ENCODE assay signal across 12 cellular contexts in the genomic region with DNA sequence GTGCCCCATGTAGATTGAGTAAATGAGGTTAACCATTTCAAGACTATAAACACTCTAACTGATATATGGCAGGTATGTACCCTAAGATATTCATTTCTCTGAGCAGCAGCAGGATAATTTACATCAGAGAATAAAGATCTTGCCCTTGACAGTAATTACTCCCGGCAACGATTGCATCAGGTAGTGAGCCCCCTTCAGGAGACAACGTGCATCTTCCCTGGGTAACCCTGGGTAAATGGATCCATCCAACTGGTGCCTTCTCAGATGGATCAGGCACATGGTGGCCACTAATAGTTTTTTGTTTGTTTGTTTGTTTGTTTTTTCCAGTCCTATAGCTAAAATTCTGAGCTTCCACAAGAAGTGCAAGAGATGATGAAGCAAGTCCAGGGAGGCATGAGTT.
DNase-seq lines count a peak whose midpoint lies in the region; ATAC-seq, FAIRE-seq and TF ChIP-seq lines count a peak whose summit lies in the region.
"Had no signal": no experiment of that assay in that cellular context is flagged by ENCODE, and none has a peak within 500 bp of the region (broad histone marks: within the 10 kb centered on the region; RNA-seq: fewer than 3 reads in every experiment).

No MANE protein-coding gene starts in this region.

- no peaks in the 10 kb centered on the region for H4K20me1 ChIP-seq in K562 (replicated peaks; ENCODE audit: control insufficient read depth, insufficient read depth, low read length)

- no TSS peak for BruUV-seq in K562 (replicated peaks; lab: Mats Ljungman, UMichigan)

- DNase-seq in BE2C (peak; percentile 12), HL-60 (ENCODE audit: low read depth in 1 of 2, low spot score in 1 of 2) (peak in 1 of 2 experiments; percentile 31), K562 (ENCODE audit: extremely low read depth in 1 of 4, low spot score in 3 of 4) (peak in 1 of 4 experiments; percentile 3), aorta (no peak), NCI-H1930 (lab: John Stamatoyannopoulos, UW) (no peak)
- DNase-seq: activated CD4-positive, alpha-beta T cell treated with anti-CD3 and anti-CD28 coated beads for 48 hours; stimulated activated CD4-positive, alpha-beta T cell treated with anti-CD3 and anti-CD28 coated beads, Interleukin-1b, Interleukin-23, amount 100 ng/mL, for 48 hours; tibial artery had no signal

- no peaks in the 10 kb centered on the region for H3K27me3 ChIP-seq in BE2C
- no peaks in the 10 kb centered on the region for H3K27me3 ChIP-seq in HL-60 (ENCODE audit: insufficient read depth, poor library complexity, severe bottlenecking)
- no peaks in the 10 kb centered on the region for H3K27me3 ChIP-seq in K562 (ENCODE audit: control insufficient read depth in 2 of 2, insufficient read depth in 2 of 2, low read length in 2 of 2)
- H3K27me3 ChIP-seq in aorta (ENCODE audit: control insufficient read depth in 1 of 2, insufficient read depth in 2 of 2, low read length in 1 of 2), result no peaks in the 10 kb centered on the region
- H3K27me3 ChIP-seq: tibial artery had no signal

- FAIRE-seq in K562 (lab: Jason Lieb, UNC), result no peak
- FAIRE-seq: HTR-8/SVneo had no signal

- POLR2A ChIA-PET in K562 (lab: Yijun Ruan, JAX), result no interaction called here

- intact Hi-C loops in K562 (cut with micrococcal nuclease) (no loop called here), aorta (cut with DNase I) (no loop called here)

- CTCF ChIA-PET in K562 (lab: Yijun Ruan, JAX; ENCODE audit: low intra/inter-chr PET ratio), result no interaction called here

- no peak for TF ChIP-seq RAD21 in K562 (CRISPR knock-in tag; conservative IDR thresholded peaks at IDR 0.05 in 1 of 2, IDR thresholded peaks at IDR 0.05 in 1 of 2)

- H3K9ac ChIP-seq in K562 (ENCODE audit: insufficient read depth in 1 of 2, low read depth in 2 of 2, low read length in 2 of 2), result no peak overlapping the region

- H3K9me3 ChIP-seq in BE2C (no peaks in the 10 kb centered on the region), K562 (replicated peaks; ENCODE audit: control insufficient read depth, insufficient read depth, low read depth, low read length) (no peaks in the 10 kb centered on the region), aorta (ENCODE audit: control insufficient read depth, low read length) (no peaks in the 10 kb centered on the region)
- H3K9me3 ChIP-seq: tibial artery had no signal

- no peaks in the 10 kb centered on the region for H3K79me2 ChIP-seq in K562 (ENCODE audit: control insufficient read depth, insufficient read depth, low read length)

- in situ Hi-C loops in K562 (cut with MboI), result no loop called here

- H3K36me3 ChIP-seq in BE2C (no peaks in the 10 kb centered on the region), K562 (ENCODE audit: control insufficient read depth, insufficient read depth, low read length) (no peaks in the 10 kb centered on the region), aorta (ENCODE audit: control insufficient read depth in 1 of 2, insufficient read depth in 2 of 2, low read length in 1 of 2) (no peaks in the 10 kb centered on the region)
- H3K36me3 ChIP-seq: tibial artery had no signal

- H3K4me1 ChIP-seq in BE2C, result no peaks in the 10 kb centered on the region
- no peaks in the 10 kb centered on the region for H3K4me1 ChIP-seq in K562 (replicated peaks in 1 of 2; ENCODE audit: control insufficient read depth in 2 of 2, insufficient read depth in 2 of 2, low read length in 2 of 2)
- H3K4me1 ChIP-seq in aorta (ENCODE audit: control insufficient read depth in 1 of 2, insufficient read depth in 2 of 2, low read length in 2 of 2), result no peaks in the 10 kb centered on the region
- H3K4me1 ChIP-seq: tibial artery had no signal

- H3K27ac ChIP-seq in HL-60 (replicated peaks), result no peak overlapping the region
- no peak overlapping the region for H3K27ac ChIP-seq in K562 (ENCODE audit: extremely low read depth, low read depth, low read length)
- no peak overlapping the region for H3K27ac ChIP-seq in aorta (ENCODE audit: low read depth in 1 of 2, low read length in 2 of 2)
- H3K27ac ChIP-seq: tibial artery had no signal

- no peak overlapping the region for H3K4me2 ChIP-seq in K562 (ENCODE audit: insufficient read depth, low read length)

- H3K9me1 ChIP-seq in K562 (ENCODE audit: control insufficient read depth, insufficient read depth, low read length), result no peaks in the 10 kb centered on the region

- ATAC-seq in GM18861 (IDR thresholded peaks at IDR 0.05; ENCODE audit: unreplicated experiment) (peak; percentile 64), K562 (no peak), aorta (ENCODE audit: low FRiP score) (no peak), HG03439 (IDR thresholded peaks at IDR 0.05; ENCODE audit: unreplicated experiment) (no peak), HG03039 (IDR thresholded peaks at IDR 0.05; ENCODE audit: unreplicated experiment) (no peak)

- WGBS in K562 (ENCODE audit: insufficient coverage, low coverage, missing lambda C conversion rate), result 0% methylated on average over 3 of the region's 3 CpGs
- 42 to 49% methylated on average over 3 of the region's 3 CpGs for WGBS in aorta, 2 donors

- no peak for TF ChIP-seq EP300 in K562 (IDR thresholded peaks at IDR 0.05; ENCODE audit: low read length)

- no peak overlapping the region for H2AFZ ChIP-seq in K562 (ENCODE audit: low read depth, low read length)

- TF ChIP-seq CTCF in BE2C (IDR thresholded peaks at IDR 0.05; ENCODE audit: low read depth, low read length) (peak; percentile 33), HL-60 (IDR thresholded peaks at IDR 0.05; ENCODE audit: insufficient read depth, low read length) (peak; percentile 67), K562 (IDR thresholded peaks at IDR 0.05 in 2 of 3, conservative IDR thresholded peaks at IDR 0.05 in 1 of 3; ENCODE audit: insufficient read depth in 2 of 3, low read depth in 1 of 3, low read length in 3 of 3) (no peak)

- no peak overlapping the region for H3K4me3 ChIP-seq in BE2C (ENCODE audit: low read depth, low read length)
- H3K4me3 ChIP-seq in HL-60 (replicated peaks; ENCODE audit: insufficient read depth, low read length), result no peak overlapping the region
- no peak overlapping the region for H3K4me3 ChIP-seq in K562
- no peak overlapping the region for H3K4me3 ChIP-seq in aorta (ENCODE audit: low read length in 2 of 2)
- H3K4me3 ChIP-seq: tibial artery had no signal

- no peak for TF ChIP-seq POLR2A in K562 (conservative IDR thresholded peaks at IDR 0.05)

TF ChIP-seq in K562, 482 proteins besides CTCF, POLR2A, EP300 and RAD21:
- TF ChIP-seq CEBPB (tag; IDR thresholded peaks at IDR 0.05) (no peak), SRSF9 (IDR thresholded peaks at IDR 0.05; ENCODE audit: borderline replicate concordance, low read depth, low read length) (no peak), BRD9 (IDR thresholded peaks at IDR 0.05; ENCODE audit: low read depth, partially characterized antibody) (no peak), NFIX (CRISPR knock-in tag; IDR thresholded peaks at IDR 0.05; ENCODE audit: low read depth) (no peak)
- TF ChIP-seq, protein P1, sequence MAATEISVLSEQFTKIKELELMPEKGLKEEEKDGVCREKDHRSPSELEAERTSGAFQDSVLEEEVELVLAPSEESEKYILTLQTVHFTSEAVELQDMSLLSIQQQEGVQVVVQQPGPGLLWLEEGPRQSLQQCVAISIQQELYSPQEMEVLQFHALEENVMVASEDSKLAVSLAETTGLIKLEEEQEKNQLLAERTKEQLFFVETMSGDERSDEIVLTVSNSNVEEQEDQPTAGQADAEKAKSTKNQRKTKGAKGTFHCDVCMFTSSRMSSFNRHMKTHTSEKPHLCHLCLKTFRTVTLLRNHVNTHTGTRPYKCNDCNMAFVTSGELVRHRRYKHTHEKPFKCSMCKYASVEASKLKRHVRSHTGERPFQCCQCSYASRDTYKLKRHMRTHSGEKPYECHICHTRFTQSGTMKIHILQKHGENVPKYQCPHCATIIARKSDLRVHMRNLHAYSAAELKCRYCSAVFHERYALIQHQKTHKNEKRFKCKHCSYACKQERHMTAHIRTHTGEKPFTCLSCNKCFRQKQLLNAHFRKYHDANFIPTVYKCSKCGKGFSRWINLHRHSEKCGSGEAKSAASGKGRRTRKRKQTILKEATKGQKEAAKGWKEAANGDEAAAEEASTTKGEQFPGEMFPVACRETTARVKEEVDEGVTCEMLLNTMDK (IDR thresholded peaks at IDR 0.05; ENCODE audit: borderline replicate concordance, insufficient read depth, low read depth, low read length, poor library complexity, severe bottlenecking), result peak; percentile 9
- TF ChIP-seq, protein P2, sequence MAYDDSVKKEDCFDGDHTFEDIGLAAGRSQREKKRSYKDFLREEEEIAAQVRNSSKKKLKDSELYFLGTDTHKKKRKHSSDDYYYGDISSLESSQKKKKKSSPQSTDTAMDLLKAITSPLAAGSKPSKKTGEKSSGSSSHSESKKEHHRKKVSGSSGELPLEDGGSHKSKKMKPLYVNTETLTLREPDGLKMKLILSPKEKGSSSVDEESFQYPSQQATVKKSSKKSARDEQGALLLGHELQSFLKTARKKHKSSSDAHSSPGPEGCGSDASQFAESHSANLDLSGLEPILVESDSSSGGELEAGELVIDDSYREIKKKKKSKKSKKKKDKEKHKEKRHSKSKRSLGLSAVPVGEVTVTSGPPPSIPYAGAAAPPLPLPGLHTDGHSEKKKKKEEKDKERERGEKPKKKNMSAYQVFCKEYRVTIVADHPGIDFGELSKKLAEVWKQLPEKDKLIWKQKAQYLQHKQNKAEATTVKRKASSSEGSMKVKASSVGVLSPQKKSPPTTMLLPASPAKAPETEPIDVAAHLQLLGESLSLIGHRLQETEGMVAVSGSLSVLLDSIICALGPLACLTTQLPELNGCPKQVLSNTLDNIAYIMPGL (CRISPR knock-in tag; IDR thresholded peaks at IDR 0.05), result no peak

Comparison
In these comparisons a context has a peak if more than half of its experiments do, and no peak if none do; other contexts are left out.
1. CTCF ChIP-seq: peak in BE2C (single experiment) and HL-60 (single experiment); none in K562 (0 of 3).